In genomic region chr19:18097217-18097992, GRCh38 we compare ENCODE assay signal across 8 cellular contexts. TPM values are rescaled to one million over a fixed set of nuclear protein-coding genes. Genes with fewer than 3 reads are reported as not detected.
DNase-seq lines count a peak whose midpoint lies in the region; ATAC-seq and TF ChIP-seq lines count a peak whose summit lies in the region.

MAST3 (plus strand) TSS chr19:18097778; CDS start chr19:18097793, 15 bp downstream.

- H3K27me3 ChIP-seq in colonic mucosa (peaks cover 4% of the 10 kb centered on the region), SJCRH30 (peaks cover 20% of the 10 kb centered on the region; the same call in 1 of the 2 replicates)

- intact Hi-C loops in colonic mucosa (cut with DNase I), result no loop called here

- TF ChIP-seq CTCF in GM12865 (IDR thresholded peaks at IDR 0.05; ENCODE audit: insufficient read depth, low read depth, low read length, missing control alignments) (no peak), colonic mucosa (IDR thresholded peaks at IDR 0.05) (no peak)

- H3K36me3 ChIP-seq in colonic mucosa (no peaks in the 10 kb centered on the region), SJCRH30 (no peaks in the 10 kb centered on the region)

- ATAC-seq in HG02763 (IDR thresholded peaks at IDR 0.05; ENCODE audit: unreplicated experiment), result peak; percentile 56

- H3K9me3 ChIP-seq in colonic mucosa (no peaks in the 10 kb centered on the region), SJCRH30 (replicated peaks) (no peaks in the 10 kb centered on the region)

- H3K4me3 ChIP-seq in GM12865 (ENCODE audit: low read depth, low read length) (peak within 1 kb of the TSS; percentile 79), colonic mucosa (peak within 1 kb of the TSS; percentile 35), SJCRH30 (no peak within 1 kb of the TSS)

- H3K27ac ChIP-seq in colonic mucosa (no peak within 1 kb of the TSS), SJCRH30 (no peak within 1 kb of the TSS)

- DNase-seq in GM12865 (ENCODE audit: low read depth) (peak; percentile 96), NCI-H2227 treated with DMSO at 0.1 percent for 48 hours (lab: John Stamatoyannopoulos, UW) (peak; percentile 15), colonic mucosa (peak; percentile 87), left kidney (ENCODE audit: low read depth, low spot score) (peak; percentile 83), SJCRH30 (no peak)
- peak; percentile 94 for DNase-seq in activated CD4-positive, alpha-beta T cell treated with anti-CD3 and anti-CD28 coated beads for 48 hours
- DNase-seq in stimulated activated CD4-positive, alpha-beta T cell treated with anti-CD3 and anti-CD28 coated beads, Interleukin-2, amount 100 ng/mL, for 4 hours (ENCODE audit: low read depth), result peak; percentile 84

- peak within 1 kb of the TSS; percentile 38 to 69 for H3K9ac ChIP-seq in colonic mucosa (ENCODE audit: low read depth in 2 of 2, low read length in 2 of 2)

- H3K4me1 ChIP-seq in colonic mucosa (peaks cover 5% of the 10 kb centered on the region), SJCRH30 (no peaks in the 10 kb centered on the region)

RNA-seq across cellular contexts. Expression of gene MAST3, which starts in this region (rescaled TPM):
- 10 to 100 TPM; 24.3 to 30.9 TPM for total RNA-seq in colonic mucosa
- total RNA-seq in SJCRH30 (2014; rRNA removed; shearing (Covaris generic)), result 4.3 and 4.5 TPM in 2 replicates

Comparison
In these comparisons a context has a peak if more than half of its experiments do, and no peak if none do; other contexts are left out.
1. DNase-seq: peak in GM12865 (single experiment), NCI-H2227 treated with DMSO at 0.1 percent for 48 hours (single experiment), activated CD4-positive, alpha-beta T cell treated with anti-CD3 and anti-CD28 coated beads for 48 hours (single experiment), colonic mucosa (single experiment), left kidney (single experiment) and stimulated activated CD4-positive, alpha-beta T cell treated with anti-CD3 and anti-CD28 coated beads, Interleukin-2, amount 100 ng/mL, for 4 hours (single experiment); none in SJCRH30 (0 of 2).